ENCODE assay signal across 19 cellular contexts in the genomic region with DNA sequence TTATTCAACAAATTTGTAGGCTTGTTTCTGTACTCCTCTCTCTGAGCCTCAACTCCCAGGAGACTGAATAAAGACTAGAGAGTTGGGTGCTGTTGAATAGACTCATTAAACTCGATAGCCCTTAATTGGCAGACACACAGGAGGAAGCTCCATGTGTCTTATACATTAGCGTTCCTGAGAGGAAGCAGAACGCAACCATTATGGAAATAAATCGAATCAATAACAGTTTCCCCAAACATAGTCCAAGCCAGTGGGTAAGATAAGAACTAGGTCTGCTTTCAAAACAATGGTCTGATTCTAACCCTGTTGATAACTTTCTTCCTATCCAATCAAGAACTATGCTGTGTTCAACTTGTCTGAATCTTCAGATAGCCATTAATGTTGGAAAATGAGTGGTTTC.
DNase-seq lines count a peak whose midpoint lies in the region; ATAC-seq, FAIRE-seq and TF ChIP-seq lines count a peak whose summit lies in the region.
"Had no signal": no experiment of that assay in that cellular context is flagged by ENCODE, and none has a peak within 500 bp of the region (broad histone marks: within the 10 kb centered on the region; RNA-seq: fewer than 3 reads in every experiment).

No MANE protein-coding gene starts in this region.

- no peaks in the 10 kb centered on the region for H4K20me1 ChIP-seq in Karpas-422 (ENCODE audit: insufficient read depth, low read depth, low read length)
- H4K20me1 ChIP-seq in astrocyte (ENCODE audit: insufficient read depth, low read length): no peaks in the 10 kb centered on the region
- no peaks in the 10 kb centered on the region for H4K20me1 ChIP-seq in mammary epithelial cell (ENCODE audit: insufficient read depth, low read length)

- H3K4me1 ChIP-seq in Karpas-422 (ENCODE audit: low read length) (peaks cover 17% of the 10 kb centered on the region), astrocyte (ENCODE audit: insufficient read depth, low read length) (no peaks in the 10 kb centered on the region), mammary epithelial cell (ENCODE audit: insufficient read depth, low read length) (no peaks in the 10 kb centered on the region)

- dilution Hi-C loops in mammary epithelial cell (cut with HindIII; ENCODE audit: low sequenced_read_pairs): no loop called here

- intact Hi-C loops in mammary epithelial cell (cut with micrococcal nuclease): no loop called here

- H3K27me3 Mint-ChIP-seq in astrocyte (ENCODE audit: low read depth, unreplicated experiment) (no peaks in the 10 kb centered on the region), WTC11 (ENCODE audit: low read depth) (peaks cover 32% of the 10 kb centered on the region)

- H3K9ac ChIP-seq in Karpas-422 (ENCODE audit: low read length): no peak overlapping the region
- no peak overlapping the region for H3K9ac ChIP-seq in astrocyte (ENCODE audit: low read length)
- H3K9ac ChIP-seq in mammary epithelial cell (ENCODE audit: insufficient read depth, low read length): no peak overlapping the region

- H3K9me2 ChIP-seq in Karpas-422 (replicated peaks; ENCODE audit: insufficient read depth, low read length): no peaks in the 10 kb centered on the region; the same call in 1 of the 2 replicates

- H3K79me2 ChIP-seq in Karpas-422 (ENCODE audit: low read length): no peaks in the 10 kb centered on the region
- no peaks in the 10 kb centered on the region for H3K79me2 ChIP-seq in astrocyte (ENCODE audit: insufficient read depth, low read length)
- H3K79me2 ChIP-seq in mammary epithelial cell (ENCODE audit: insufficient read depth, low read length): no peaks in the 10 kb centered on the region

- H3K27ac ChIP-seq in Karpas-422 (ENCODE audit: low read length) (no peak overlapping the region), astrocyte (ENCODE audit: low read depth, low read length) (no peak overlapping the region), mammary epithelial cell (ENCODE audit: insufficient read depth, low read depth, low read length) (no peak overlapping the region)
- H3K27ac ChIP-seq: C4-2B had no signal

- no TSS peak for BruUV-seq in mammary epithelial cell (replicated peaks; lab: Mats Ljungman, UMichigan)

- peak; percentile 32 for FAIRE-seq in astrocyte (lab: Jason Lieb, UNC)
- FAIRE-seq: A204.1, G401.6, GM12891, H1 had no signal

- H3K9me3 ChIP-seq in Karpas-422 (ENCODE audit: low read length) (no peaks in the 10 kb centered on the region), astrocyte (ENCODE audit: insufficient read depth, low read depth, low read length) (no peaks in the 10 kb centered on the region), mammary epithelial cell (replicated peaks; ENCODE audit: insufficient read depth, low read length) (no peaks in the 10 kb centered on the region)
- H3K9me3 ChIP-seq: HAP-1 had no signal

- H3K4me2 ChIP-seq in Karpas-422 (ENCODE audit: low read depth, low read length, poor library complexity, severe bottlenecking) (no peak overlapping the region), astrocyte (ENCODE audit: low read length) (no peak overlapping the region), mammary epithelial cell (ENCODE audit: insufficient read depth, low read depth, low read length) (no peak overlapping the region)

- POLR2A ChIA-PET in WTC11 (lab: Charles Lee): no interaction called here

- in situ Hi-C loops in mammary epithelial cell (cut with MboI; ENCODE audit: low sequenced_read_pairs in 2 of 2): no loop called here

- H3K36me3 Mint-ChIP-seq in astrocyte (ENCODE audit: low read depth, unreplicated experiment): no peaks in the 10 kb centered on the region
- no peaks in the 10 kb centered on the region for H3K36me3 Mint-ChIP-seq in WTC11
- H3K36me3 Mint-ChIP-seq: CD8-positive, alpha-beta T cell had no signal

- WGBS in mammary epithelial cell (ENCODE audit: low coverage, missing lambda C conversion rate): 94% methylated on average over 4 of the region's 4 CpGs

- TF ChIP-seq CTCF in astrocyte (IDR thresholded peaks at IDR 0.05; ENCODE audit: insufficient read depth, low read depth, low read length) (no peak), WTC11 (IDR thresholded peaks at IDR 0.05) (no peak), mammary epithelial cell (conservative IDR thresholded peaks at IDR 0.05 in 1 of 2, IDR thresholded peaks at IDR 0.05 in 1 of 2; ENCODE audit: extremely low read depth in 1 of 2, insufficient read depth in 1 of 2, low read depth in 1 of 2, low read length in 2 of 2) (no peak)

- H2AFZ ChIP-seq in Karpas-422 (ENCODE audit: low read length): no peak overlapping the region
- no peak overlapping the region for H2AFZ ChIP-seq in astrocyte (ENCODE audit: low read depth, low read length)
- H2AFZ ChIP-seq in mammary epithelial cell (ENCODE audit: low read depth, low read length): no peak overlapping the region

- no peak overlapping the region for H3K27ac Mint-ChIP-seq in astrocyte (ENCODE audit: unreplicated experiment)
- no peak overlapping the region for H3K27ac Mint-ChIP-seq in WTC11
- H3K27ac Mint-ChIP-seq: B cell; CD8-positive, alpha-beta T cell had no signal

- H3K4me3 ChIP-seq in Karpas-422 (ENCODE audit: low read length) (no peak overlapping the region), astrocyte (ENCODE audit: insufficient read depth, low read depth, low read length) (no peak overlapping the region), mammary epithelial cell (replicated peaks in 1 of 3; ENCODE audit: insufficient read depth in 1 of 3, low read depth in 2 of 3, low read length in 3 of 3) (no peak overlapping the region)
- H3K4me3 ChIP-seq: HAP-1 had no signal

- H3K4me1 Mint-ChIP-seq in astrocyte (ENCODE audit: low read depth, unreplicated experiment) (peaks cover 10% of the 10 kb centered on the region), WTC11 (peaks cover 35% of the 10 kb centered on the region)

- CTCF ChIA-PET in WTC11 (lab: Charles Lee) (no interaction called here), mammary epithelial cell (lab: Charles Lee; ENCODE audit: low non-redundant PET) (no interaction called here)

- no peaks in the 10 kb centered on the region for H3K9me3 Mint-ChIP-seq in astrocyte (ENCODE audit: unreplicated experiment)
- H3K9me3 Mint-ChIP-seq in WTC11: no peaks in the 10 kb centered on the region
- H3K9me3 Mint-ChIP-seq: CD8-positive, alpha-beta T cell had no signal

- ATAC-seq in GM18502 (IDR thresholded peaks at IDR 0.05; ENCODE audit: poor library complexity, unreplicated experiment) (no peak), WTC11 (no peak)
- ATAC-seq: CD8-positive, alpha-beta T cell had no signal

- DNase-seq in NCI-H748 (lab: John Stamatoyannopoulos, UW; ENCODE audit: unreplicated experiment) (peak; percentile 25), NCI-H748 treated with DMSO at 0.1 percent for 48 hours (lab: John Stamatoyannopoulos, UW) (no peak), Karpas-422 (peak; percentile 0), astrocyte (ENCODE audit: low read depth) (no peak), WTC11 (ENCODE audit: low spot score) (no peak), mammary epithelial cell (no peak)
- DNase-seq: CD8-positive, alpha-beta T cell; DMS 273 treated with DMSO at 0.1 percent for 48 hours; DMS79 treated with DMSO at 0.1 percent for 48 hours; EL; IMR-90 had no signal

- no peak overlapping the region for H3K4me3 Mint-ChIP-seq in astrocyte (ENCODE audit: unreplicated experiment)
- no peak overlapping the region for H3K4me3 Mint-ChIP-seq in WTC11
- H3K4me3 Mint-ChIP-seq: B cell; CD8-positive, alpha-beta T cell had no signal

- H3K27me3 ChIP-seq in Karpas-422 (ENCODE audit: low read length) (no peaks in the 10 kb centered on the region), astrocyte (ENCODE audit: insufficient read depth, low read length) (no peaks in the 10 kb centered on the region), mammary epithelial cell (ENCODE audit: insufficient read depth, low read length) (no peaks in the 10 kb centered on the region)

- H3K36me3 ChIP-seq in Karpas-422 (ENCODE audit: insufficient read depth, low read length) (no peaks in the 10 kb centered on the region), astrocyte (ENCODE audit: insufficient read depth, low read length) (no peaks in the 10 kb centered on the region), mammary epithelial cell (ENCODE audit: insufficient read depth, low read length) (no peaks in the 10 kb centered on the region)
- H3K36me3 ChIP-seq: HAP-1 had no signal

TF ChIP-seq in WTC11, 78 proteins besides CTCF, POLR2A, EP300 and RAD21 (continues in another document):
- TF ChIP-seq MYBL2 (CRISPR knock-in tag; IDR thresholded peaks at IDR 0.05): no peak
- TF ChIP-seq, protein P1, sequence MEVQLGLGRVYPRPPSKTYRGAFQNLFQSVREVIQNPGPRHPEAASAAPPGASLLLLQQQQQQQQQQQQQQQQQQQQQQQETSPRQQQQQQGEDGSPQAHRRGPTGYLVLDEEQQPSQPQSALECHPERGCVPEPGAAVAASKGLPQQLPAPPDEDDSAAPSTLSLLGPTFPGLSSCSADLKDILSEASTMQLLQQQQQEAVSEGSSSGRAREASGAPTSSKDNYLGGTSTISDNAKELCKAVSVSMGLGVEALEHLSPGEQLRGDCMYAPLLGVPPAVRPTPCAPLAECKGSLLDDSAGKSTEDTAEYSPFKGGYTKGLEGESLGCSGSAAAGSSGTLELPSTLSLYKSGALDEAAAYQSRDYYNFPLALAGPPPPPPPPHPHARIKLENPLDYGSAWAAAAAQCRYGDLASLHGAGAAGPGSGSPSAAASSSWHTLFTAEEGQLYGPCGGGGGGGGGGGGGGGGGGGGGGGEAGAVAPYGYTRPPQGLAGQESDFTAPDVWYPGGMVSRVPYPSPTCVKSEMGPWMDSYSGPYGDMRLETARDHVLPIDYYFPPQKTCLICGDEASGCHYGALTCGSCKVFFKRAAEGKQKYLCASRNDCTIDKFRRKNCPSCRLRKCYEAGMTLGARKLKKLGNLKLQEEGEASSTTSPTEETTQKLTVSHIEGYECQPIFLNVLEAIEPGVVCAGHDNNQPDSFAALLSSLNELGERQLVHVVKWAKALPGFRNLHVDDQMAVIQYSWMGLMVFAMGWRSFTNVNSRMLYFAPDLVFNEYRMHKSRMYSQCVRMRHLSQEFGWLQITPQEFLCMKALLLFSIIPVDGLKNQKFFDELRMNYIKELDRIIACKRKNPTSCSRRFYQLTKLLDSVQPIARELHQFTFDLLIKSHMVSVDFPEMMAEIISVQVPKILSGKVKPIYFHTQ (CRISPR knock-in tag; IDR thresholded peaks at IDR 0.05): no peak
- TF ChIP-seq, protein P2, sequence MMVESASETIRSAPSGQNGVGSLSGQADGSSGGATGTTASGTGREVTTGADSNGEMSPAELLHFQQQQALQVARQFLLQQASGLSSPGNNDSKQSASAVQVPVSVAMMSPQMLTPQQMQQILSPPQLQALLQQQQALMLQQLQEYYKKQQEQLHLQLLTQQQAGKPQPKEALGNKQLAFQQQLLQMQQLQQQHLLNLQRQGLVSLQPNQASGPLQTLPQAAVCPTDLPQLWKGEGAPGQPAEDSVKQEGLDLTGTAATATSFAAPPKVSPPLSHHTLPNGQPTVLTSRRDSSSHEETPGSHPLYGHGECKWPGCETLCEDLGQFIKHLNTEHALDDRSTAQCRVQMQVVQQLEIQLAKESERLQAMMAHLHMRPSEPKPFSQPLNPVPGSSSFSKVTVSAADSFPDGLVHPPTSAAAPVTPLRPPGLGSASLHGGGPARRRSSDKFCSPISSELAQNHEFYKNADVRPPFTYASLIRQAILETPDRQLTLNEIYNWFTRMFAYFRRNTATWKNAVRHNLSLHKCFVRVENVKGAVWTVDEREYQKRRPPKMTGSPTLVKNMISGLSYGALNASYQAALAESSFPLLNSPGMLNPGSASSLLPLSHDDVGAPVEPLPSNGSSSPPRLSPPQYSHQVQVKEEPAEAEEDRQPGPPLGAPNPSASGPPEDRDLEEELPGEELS (CRISPR knock-in tag; IDR thresholded peaks at IDR 0.05): no peak

Comparison
In these comparisons a context has a peak if more than half of its experiments do, and no peak if none do; other contexts are left out.
1. DNase-seq: peak in NCI-H748 (single experiment) and Karpas-422 (single experiment); none in NCI-H748 treated with DMSO at 0.1 percent for 48 hours (single experiment), astrocyte (single experiment), WTC11 (single experiment) and mammary epithelial cell (single experiment).